8 cellular contexts compared by ENCODE assay signal in genomic region chr17:76179496-76180467, GRCh38. TPM values are rescaled to one million over a fixed set of nuclear protein-coding genes. Genes with fewer than 3 reads are reported as not detected.
DNase-seq lines count a peak whose midpoint lies in the region; ATAC-seq and TF ChIP-seq lines count a peak whose summit lies in the region.

No MANE protein-coding gene starts in this region.

- peak overlapping the region; percentile 22 to 65 (median 34) for H3K27ac ChIP-seq in Peyer's patch

- no peak for TF ChIP-seq POLR2A in Peyer's patch (IDR thresholded peaks at IDR 0.05)

- DNase-seq in activated gamma-delta T cell treated with Interleukin-2 at 50 U/mL for 16 hours (peak; percentile 28), activated gamma-delta T cell (lab: John Stamatoyannopoulos, UW) (no peak), Peyer's patch (no peak), chondrocyte (ENCODE audit: low spot score) (no peak), NCI-H524 (lab: John Stamatoyannopoulos, UW) (no peak), NCI-H524 treated with DMSO at 0.1 percent for 48 hours (lab: John Stamatoyannopoulos, UW) (no peak)
- no peak for DNase-seq in stimulated activated naive CD8-positive, alpha-beta T cell treated with anti-CD3 and anti-CD28 coated beads, Interleukin-15, Interleukin-2, amounts not matched to agents 100 U/mL and 50 U/mL, for 24 hours

- H3K36me3 ChIP-seq in Peyer's patch: no peaks in the 10 kb centered on the region

- H3K27ac Mint-ChIP-seq in chondrocyte (ENCODE audit: unreplicated experiment): no peak overlapping the region

- peak in 3 of 6 experiments; percentile 7 to 37 (median 31) for TF ChIP-seq CTCF in Peyer's patch (IDR thresholded peaks at IDR 0.05)
- peak; percentile 15 for TF ChIP-seq CTCF in chondrocyte (IDR thresholded peaks at IDR 0.05)

- H3K27me3 Mint-ChIP-seq in chondrocyte (ENCODE audit: low read depth): no peaks in the 10 kb centered on the region

- H3K27me3 ChIP-seq in Peyer's patch: no peaks in the 10 kb centered on the region

- no peaks in the 10 kb centered on the region for H3K4me1 ChIP-seq in Peyer's patch

- peak; percentile 70 for ATAC-seq in stimulated activated naive CD8-positive, alpha-beta T cell treated with anti-CD3 and anti-CD28 coated beads, Interleukin-15, Interleukin-2, amounts not matched to agents 100 U/mL and 50 U/mL, for 24 hours
- ATAC-seq in GM18867 (IDR thresholded peaks at IDR 0.05; ENCODE audit: unreplicated experiment): no peak

- H3K9me3 ChIP-seq in Peyer's patch: no peaks in the 10 kb centered on the region

- no peak overlapping the region for H3K4me3 ChIP-seq in Peyer's patch

- no peaks in the 10 kb centered on the region for H3K36me3 Mint-ChIP-seq in chondrocyte (ENCODE audit: low read depth)

- H3K4me3 Mint-ChIP-seq in chondrocyte (ENCODE audit: unreplicated experiment): no peak overlapping the region

- H3K4me1 Mint-ChIP-seq in chondrocyte (ENCODE audit: low read depth): peaks cover 3% of the 10 kb centered on the region

- no peaks in the 10 kb centered on the region for H3K9me3 Mint-ChIP-seq in chondrocyte (ENCODE audit: low read depth)

RNA-seq across cellular contexts. Expression of gene FOXJ1, which starts 38.7 kb away (rescaled TPM):
- total RNA-seq in Peyer's patch: not detected
- total RNA-seq in chondrocyte: 0.12 TPM in 1 of 3 replicates, not detected in the others
